18 cellular contexts compared by ENCODE assay signal in genomic region chr5:142724821-142725220, GRCh38. TPM values are rescaled to one million over a fixed set of nuclear protein-coding genes. Genes with fewer than 3 reads are reported as not detected.
DNase-seq lines count a peak whose midpoint lies in the region; TF ChIP-seq lines count a peak whose summit lies in the region.
"Had no signal": no experiment of that assay in that cellular context is flagged by ENCODE, and none has a peak within 500 bp of the region (broad histone marks: within the 10 kb centered on the region; RNA-seq: fewer than 3 reads in every experiment).

No MANE protein-coding gene starts in this region.

- no peak overlapping the region for H2AK5ac ChIP-seq in H9 (ENCODE audit: insufficient read length, low read length)

- H3K56ac ChIP-seq in H9 (ENCODE audit: insufficient read length, low read depth, low read length), result no peak overlapping the region

- H2BK120ac ChIP-seq in H9 (ENCODE audit: low read depth, low read length, poor library complexity, severe bottlenecking), result no peak overlapping the region

- H3K27ac ChIP-seq in H9 (ENCODE audit: insufficient read length, low read depth, low read length) (no peak overlapping the region), RWPE1 (peak overlapping the region; percentile 92), epithelial cell of prostate (peak overlapping the region; percentile 100)
- H3K27ac ChIP-seq: KMS-11 had no signal

- H3K14ac ChIP-seq in H9 (ENCODE audit: insufficient read depth, low read length), result no peak overlapping the region

- no peak overlapping the region for H4K5ac ChIP-seq in H9 (ENCODE audit: insufficient read length, low read depth, low read length)

- no peak overlapping the region for H3K4ac ChIP-seq in H9 (ENCODE audit: low read depth, low read length)

- H3K36me3 Mint-ChIP-seq in H9 (ENCODE audit: insufficient read depth in 1 of 3, low read depth in 3 of 3), result peaks cover 0 to 53% (median 5%) of the 10 kb centered on the region in 3 experiments; a peak in 3 of 7 replicates
- H3K36me3 Mint-ChIP-seq: CD8-positive, alpha-beta memory T cell had no signal

- no peak overlapping the region for H3K4me3 Mint-ChIP-seq in H9
- H3K4me3 Mint-ChIP-seq: CD8-positive, alpha-beta memory T cell; GM23338 had no signal

- H3K79me1 ChIP-seq in H9 (ENCODE audit: insufficient read depth, low read depth, low read length, poor library complexity, severe bottlenecking), result no peaks in the 10 kb centered on the region

- H2AFZ ChIP-seq in H9 (ENCODE audit: low read length), result no peak overlapping the region
- H2AFZ ChIP-seq: GM23338 had no signal

- H2BK15ac ChIP-seq in H9 (ENCODE audit: low read depth, low read length), result no peak overlapping the region

- H3K27ac Mint-ChIP-seq in H9, result peak overlapping the region in 1 of 3 experiments; percentile 77; a peak in 2 of 7 replicates
- H3K27ac Mint-ChIP-seq: GM23338 had no signal

- no peak overlapping the region for H4K91ac ChIP-seq in H9 (ENCODE audit: insufficient read length, low read depth, low read length)

- no peaks in the 10 kb centered on the region for H3K36me3 ChIP-seq in skeletal muscle satellite cell (ENCODE audit: insufficient read depth, low read length)
- H3K36me3 ChIP-seq: MG63 had no signal

- no peak overlapping the region for H3K9ac ChIP-seq in H9 (ENCODE audit: extremely low read depth, insufficient read length, low read length)
- H3K9ac ChIP-seq in skeletal muscle satellite cell (ENCODE audit: low read depth, low read length), result peak overlapping the region; percentile 48
- H3K9ac ChIP-seq: KMS-11 had no signal

- H2BK12ac ChIP-seq in H9 (ENCODE audit: insufficient read length, low read depth, low read length), result no peak overlapping the region

- no peaks in the 10 kb centered on the region for H4K20me1 ChIP-seq in H9 (ENCODE audit: control insufficient read depth, insufficient read depth, insufficient read length)

- H3K18ac ChIP-seq in H9 (ENCODE audit: insufficient read length, low read depth, low read length), result no peak overlapping the region

- peaks cover 0 to 1% of the 10 kb centered on the region in 2 experiments; a peak in 1 of 5 replicates for H3K9me3 Mint-ChIP-seq in H9
- H3K9me3 Mint-ChIP-seq: CD8-positive, alpha-beta memory T cell; GM23338 had no signal

- H3K23ac ChIP-seq in H9 (ENCODE audit: insufficient read length, low read depth, low read length), result no peak overlapping the region

- WGBS in H9 (ENCODE audit: extremely low coverage, insufficient read length, low lambda C conversion rate), result no CpG with 5 or more reads among the region's 9 CpGs

- H3T11ph ChIP-seq in H9 (ENCODE audit: low read length), result no peak overlapping the region

- POLR2A ChIA-PET in RWPE1 (lab: Yijun Ruan, JAX; ENCODE audit: low non-redundant PET), result no interaction called here

- no peaks in the 10 kb centered on the region for H3K27me3 ChIP-seq in H9 (ENCODE audit: insufficient read depth, low read length)
- no peaks in the 10 kb centered on the region for H3K27me3 ChIP-seq in skeletal muscle satellite cell (ENCODE audit: control insufficient read depth, insufficient read depth, low read length)
- H3K27me3 ChIP-seq: MG63 had no signal

- H2BK20ac ChIP-seq in H9 (ENCODE audit: low read depth, low read length, poor library complexity, severe bottlenecking), result no peak overlapping the region

- H3K4me2 ChIP-seq in H9 (ENCODE audit: insufficient read depth, insufficient read length, low read length) (no peak overlapping the region), skeletal muscle satellite cell (ENCODE audit: low read length) (no peak overlapping the region)
- H3K4me2 ChIP-seq: GM23338, KMS-11 had no signal

- DNase-seq in H9 (peak; percentile 15), RWPE1 (ENCODE audit: low spot score) (no peak), epithelial cell of prostate (ENCODE audit: low read depth, low spot score) (no peak), CD1c-positive myeloid dendritic cell (ENCODE audit: extremely low spot score) (no peak), NCI-H2107 (lab: John Stamatoyannopoulos, UW) (no peak), D341Med (ENCODE audit: low spot score) (no peak)
- DNase-seq: CD8-positive, alpha-beta memory T cell; GF-D8; NCI-H1105; NCI-H1694; NCI-H2227 treated with DMSO at 0.1 percent for 48 hours; NCI-H524; Right ventricle myocardium superior had no signal

- no peak for TF ChIP-seq CTCF in H9 (conservative IDR thresholded peaks at IDR 0.05)
- no peak for TF ChIP-seq CTCF in RWPE1 (conservative IDR thresholded peaks at IDR 0.05; ENCODE audit: low read depth)

- H2BK5ac ChIP-seq in H9 (ENCODE audit: insufficient read length, low read length), result no peak overlapping the region

- no peaks in the 10 kb centered on the region for H3K23me2 ChIP-seq in H9 (ENCODE audit: insufficient read length, low read depth, low read length, poor library complexity, severe bottlenecking)

- H3K4me1 ChIP-seq in H9 (ENCODE audit: insufficient read depth, low read length) (no peaks in the 10 kb centered on the region), skeletal muscle satellite cell (ENCODE audit: control insufficient read depth, insufficient read depth, low read length) (peaks cover 39% of the 10 kb centered on the region)

- H3K79me2 ChIP-seq in H9 (ENCODE audit: insufficient read depth, low read length), result no peaks in the 10 kb centered on the region

- no peaks in the 10 kb centered on the region for H3K27me3 Mint-ChIP-seq in H9 (ENCODE audit: low read depth)
- H3K27me3 Mint-ChIP-seq: CD8-positive, alpha-beta memory T cell had no signal

- H3K4me3 ChIP-seq in skeletal muscle satellite cell (ENCODE audit: low read length), result no peak overlapping the region
- H3K4me3 ChIP-seq: GM23338, MG63, SK-N-MC had no signal

- peaks cover 10 to 17% of the 10 kb centered on the region in 2 experiments for H3K4me1 Mint-ChIP-seq in H9
- H3K4me1 Mint-ChIP-seq: CD8-positive, alpha-beta memory T cell had no signal

- H4K8ac ChIP-seq in H9 (replicated peaks; ENCODE audit: insufficient read length, low read depth, low read length), result no peak overlapping the region

- H3K9me3 ChIP-seq in H9 (ENCODE audit: control insufficient read depth, low read depth, low read length) (no peaks in the 10 kb centered on the region), skeletal muscle satellite cell (replicated peaks; ENCODE audit: low read length) (no peaks in the 10 kb centered on the region)

- CTCF ChIA-PET in RWPE1 (lab: Yijun Ruan, JAX), result interaction anchor here (1.3 kb wide), 1 partner anchor 9 kb away, joined by 4 read pairs; no protein-coding TSS in a partner anchor

RNA-seq across cellular contexts. Expression of gene FGF1, which starts 38.9 kb away (rescaled TPM):
- total RNA-seq in H9 (2021), result 3.2 and 4.6 TPM in 2 replicates
- total RNA-seq in skeletal muscle satellite cell (2012; rRNA removed), result 1.5 TPM in 2 replicates
- total RNA-seq: CD8-positive, alpha-beta memory T cell had no signal

RNA-seq across cellular contexts. Expression of gene ARHGAP26, which starts 45.4 kb away (rescaled TPM):
- total RNA-seq in H9 (2021), result 13.8 and 15.2 TPM in 2 replicates
- 2.0 and 6.1 TPM in 2 replicates for total RNA-seq in skeletal muscle satellite cell (2012; rRNA removed)
